Comparison of ENCODE assay signal across 1 cellular context in the genomic region with DNA sequence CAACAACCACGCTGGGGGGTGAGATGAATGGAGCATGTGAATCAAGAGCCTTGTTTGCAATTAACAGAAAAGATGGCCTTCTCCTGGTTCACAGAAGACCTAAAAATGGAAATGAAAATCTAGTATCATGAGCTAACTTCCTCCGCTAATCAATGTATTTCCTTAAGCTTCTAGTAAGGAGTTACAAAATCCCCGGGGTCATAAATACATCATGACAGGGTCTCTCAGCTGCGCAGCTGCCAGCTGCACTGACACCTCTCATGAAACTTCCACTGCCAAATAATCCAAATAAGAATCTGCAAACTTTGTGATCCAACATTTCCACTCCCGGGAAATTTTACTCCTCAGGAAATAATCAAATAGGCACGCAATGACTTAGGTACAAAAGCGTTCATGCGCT.
TF ChIP-seq lines count a peak whose summit lies in the region.

No MANE protein-coding gene starts in this region.

TF ChIP-seq in HepG2, 621 proteins besides CTCF, POLR2A, EP300 and RAD21:
- TF ChIP-seq, protein P1, sequence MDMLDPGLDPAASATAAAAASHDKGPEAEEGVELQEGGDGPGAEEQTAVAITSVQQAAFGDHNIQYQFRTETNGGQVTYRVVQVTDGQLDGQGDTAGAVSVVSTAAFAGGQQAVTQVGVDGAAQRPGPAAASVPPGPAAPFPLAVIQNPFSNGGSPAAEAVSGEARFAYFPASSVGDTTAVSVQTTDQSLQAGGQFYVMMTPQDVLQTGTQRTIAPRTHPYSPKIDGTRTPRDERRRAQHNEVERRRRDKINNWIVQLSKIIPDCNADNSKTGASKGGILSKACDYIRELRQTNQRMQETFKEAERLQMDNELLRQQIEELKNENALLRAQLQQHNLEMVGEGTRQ (IDR thresholded peaks at IDR 0.05; ENCODE audit: low read depth, low read length) = no peak
- TF ChIP-seq, protein P1 (CRISPR knock-in tag; IDR thresholded peaks at IDR 0.05; ENCODE audit: borderline replicate concordance) = no peak
- no peak for TF ChIP-seq ZNF12 (CRISPR knock-in tag; IDR thresholded peaks at IDR 0.05)
- no peak for TF ChIP-seq ARNTL (CRISPR knock-in tag; IDR thresholded peaks at IDR 0.05)
- TF ChIP-seq IRF2 (CRISPR knock-in tag; IDR thresholded peaks at IDR 0.05) = no peak
- no peak for TF ChIP-seq CCAR2 (optimal IDR thresholded peaks at IDR 0.05; ENCODE audit: low read depth, low read length)
